14 cellular contexts compared by ENCODE assay signal in genomic region chr12:47272412-47273190, GRCh38.
A peak's percentile ranks its signal among the peaks of the same experiment; 100 is the strongest.
DNase-seq lines count a peak whose midpoint lies in the region; ATAC-seq, FAIRE-seq and TF ChIP-seq lines count a peak whose summit lies in the region.
"Had no signal": no experiment of that assay in that cellular context is flagged by ENCODE, and none has a peak within 500 bp of the region (broad histone marks: within the 10 kb centered on the region; RNA-seq: fewer than 3 reads in every experiment).

No MANE protein-coding gene starts in this region.

- POLR2A ChIA-PET in HepG2 (lab: Yijun Ruan, JAX) = no interaction called here

- BruUV-seq in HepG2 (replicated peaks; lab: Mats Ljungman, UMichigan) = no TSS peak

- H3K9me1 ChIP-seq in keratinocyte (ENCODE audit: control insufficient read depth, extremely low read depth, insufficient read depth, low read length) = no peaks in the 10 kb centered on the region

- peaks cover 3% of the 10 kb centered on the region for H3K79me2 ChIP-seq in keratinocyte (ENCODE audit: control insufficient read depth, insufficient read depth, low read length)
- no peaks in the 10 kb centered on the region for H3K79me2 ChIP-seq in HepG2 (ENCODE audit: insufficient read depth, low read length)

- H3K4me1 Mint-ChIP-seq in HFFc6 (ENCODE audit: low read depth) = peaks cover 93% of the 10 kb centered on the region
- peaks cover 79% of the 10 kb centered on the region for H3K4me1 Mint-ChIP-seq in activated T-helper 2 cell treated with anti-CD3 and anti-CD28 coated beads, Interferon-gamma antibody, Interleukin-2, Interleukin-4, amounts not matched to agents 10 μg/mL and 5 μg/mL and 100 μg/mL, durations not matched to agents 14 hours and 24 hours and 36 hours (ENCODE audit: low read depth)

- H3K4me3 Mint-ChIP-seq in HFFc6 = peak overlapping the region; percentile 48
- H3K4me3 Mint-ChIP-seq in activated T-helper 2 cell treated with anti-CD3 and anti-CD28 coated beads, Interferon-gamma antibody, Interleukin-2, Interleukin-4, amounts not matched to agents 10 μg/mL and 5 μg/mL and 100 μg/mL, durations not matched to agents 14 hours and 24 hours and 36 hours (ENCODE audit: low read depth) = no peak overlapping the region

- H3K9ac ChIP-seq in keratinocyte (ENCODE audit: control insufficient read depth, extremely low read depth, insufficient read depth, low read length) (peak overlapping the region; percentile 74), HepG2 (ENCODE audit: insufficient read depth, low read depth, low read length) (no peak overlapping the region)

- H3K4me1 ChIP-seq in keratinocyte (ENCODE audit: control insufficient read depth, extremely low read depth, insufficient read depth, low read length) (peaks cover 72% of the 10 kb centered on the region), HepG2 (ENCODE audit: insufficient read depth, low read length) (peaks cover 12% of the 10 kb centered on the region)

- intact Hi-C loops in activated T-helper 2 cell treated with anti-CD3 and anti-CD28 coated beads, Interferon-gamma antibody, Interleukin-2, Interleukin-4, amounts not matched to agents 10 μg/mL and 5 μg/mL and 100 μg/mL, durations not matched to agents 14 hours and 24 hours and 36 hours (cut with micrococcal nuclease) = loop anchor here (10.0 kb wide), 1 partner anchor 612 kb away; no protein-coding TSS in a partner anchor
- intact Hi-C loops in HepG2 (cut with micrococcal nuclease; ENCODE audit: unreplicated experiment) = no loop called here

- no peak for TF ChIP-seq POLR2A in HepG2 (IDR thresholded peaks at IDR 0.05; ENCODE audit: insufficient read depth in 1 of 2, low read depth in 2 of 2, low read length in 2 of 2)

- no peak overlapping the region for H2AFZ ChIP-seq in keratinocyte (ENCODE audit: control insufficient read depth, low read length)
- H2AFZ ChIP-seq in HepG2 (ENCODE audit: low read length) = no peak overlapping the region

- 2% methylated on average over 3 of the region's 3 CpGs for WGBS in HepG2 (ENCODE audit: low lambda C conversion rate)

- H3K36me3 ChIP-seq in keratinocyte (ENCODE audit: control insufficient read depth in 2 of 2, extremely low read depth in 1 of 2, insufficient read depth in 2 of 2, low read length in 2 of 2) = peaks cover 0 to 3% of the 10 kb centered on the region in 2 experiments
- no peaks in the 10 kb centered on the region for H3K36me3 ChIP-seq in HepG2 (replicated peaks in 1 of 2; ENCODE audit: control insufficient read depth in 1 of 2, insufficient read depth in 2 of 2, low read length in 2 of 2)
- H3K36me3 ChIP-seq: cardiac muscle cell, neutrophil had no signal

- DNase-seq in ACHN (peak; percentile 49), HFFc6 (no peak), keratinocyte (ENCODE audit: low read depth, low spot score) (no peak), HepG2 (ENCODE audit: low spot score) (no peak), GOT3 (lab: John Stamatoyannopoulos, UW) (no peak), HuH-7 (ENCODE audit: low spot score) (no peak), epidermal melanocyte (ENCODE audit: insufficient read length, low spot score) (no peak)
- DNase-seq in activated T-helper 2 cell treated with anti-CD3 and anti-CD28 coated beads, Interferon-gamma antibody, Interleukin-2, Interleukin-4, amounts not matched to agents 10 μg/mL and 5 μg/mL and 100 μg/mL, durations not matched to agents 14 hours and 24 hours and 36 hours (ENCODE audit: low spot score) = no peak
- DNase-seq: stimulated activated CD4-positive, alpha-beta T cell treated with anti-CD3 and anti-CD28 coated beads, Interleukin-15, amount 100 ng/mL, for 24 hours; T-helper 1 cell had no signal

- TF ChIP-seq CTCF in HFFc6 (IDR thresholded peaks at IDR 0.05) (no peak), keratinocyte (optimal IDR thresholded peaks at IDR 0.05 in 1 of 3, IDR thresholded peaks at IDR 0.05 in 1 of 3, conservative IDR thresholded peaks at IDR 0.05 in 1 of 3; ENCODE audit: extremely low read depth in 1 of 3, insufficient read depth in 2 of 3, low read length in 3 of 3) (no peak), HepG2 (CRISPR knock-in tag; IDR thresholded peaks at IDR 0.05) (no peak)

- H3K27me3 Mint-ChIP-seq in HFFc6 (ENCODE audit: insufficient read depth) = peaks cover 2% of the 10 kb centered on the region; the same call in 1 of the 2 replicates
- H3K27me3 Mint-ChIP-seq in activated T-helper 2 cell treated with anti-CD3 and anti-CD28 coated beads, Interferon-gamma antibody, Interleukin-2, Interleukin-4, amounts not matched to agents 10 μg/mL and 5 μg/mL and 100 μg/mL, durations not matched to agents 14 hours and 24 hours and 36 hours (ENCODE audit: low read depth) = no peaks in the 10 kb centered on the region

- peak overlapping the region; percentile 99 for H3K27ac ChIP-seq in keratinocyte (ENCODE audit: control insufficient read depth, insufficient read depth, low read length)
- no peak overlapping the region for H3K27ac ChIP-seq in HepG2 (ENCODE audit: extremely low read length, insufficient read depth, low read length)
- H3K27ac ChIP-seq: C4-2B, cardiac muscle cell, neutrophil had no signal

- ATAC-seq in HepG2 = no peak

- dilution Hi-C loops in keratinocyte (cut with MboI; ENCODE audit: extremely low pct_ligation_motif_present, low sequenced_read_pairs) = no loop called here

- CTCF ChIA-PET in HepG2 (lab: Yijun Ruan, JAX; ENCODE audit: low intra/inter-chr PET ratio, low total read pairs) = no interaction called here

- in situ Hi-C loops in ACHN (cut with HindIII; ENCODE audit: low pct_ligation_motif_present, low pct_unique_long_range_greater_than_20kb, low sequenced_read_pairs) = no loop called here
- in situ Hi-C loops in HepG2 (cut with HindIII; ENCODE audit: extremely low pct_ligation_motif_present, low pct_unique_long_range_greater_than_20kb) = no loop called here

- H3K27me3 ChIP-seq in keratinocyte (ENCODE audit: control insufficient read depth, extremely low read depth, insufficient read depth, low read length) = no peaks in the 10 kb centered on the region
- H3K27me3 ChIP-seq in HepG2 (ENCODE audit: control insufficient read depth in 1 of 2, insufficient read depth in 2 of 2, low read length in 2 of 2) = no peaks in the 10 kb centered on the region
- H3K27me3 ChIP-seq: cardiac muscle cell, neutrophil had no signal

- H3K9me3 ChIP-seq in keratinocyte (ENCODE audit: control insufficient read depth, low read depth, low read length) (no peaks in the 10 kb centered on the region), HepG2 (ENCODE audit: low read length) (no peaks in the 10 kb centered on the region)
- H3K9me3 ChIP-seq: neutrophil had no signal

- H3K27ac Mint-ChIP-seq in HFFc6 = peak overlapping the region; percentile 82
- peak overlapping the region; percentile 8 for H3K27ac Mint-ChIP-seq in activated T-helper 2 cell treated with anti-CD3 and anti-CD28 coated beads, Interferon-gamma antibody, Interleukin-2, Interleukin-4, amounts not matched to agents 10 μg/mL and 5 μg/mL and 100 μg/mL, durations not matched to agents 14 hours and 24 hours and 36 hours

- peaks cover 11% of the 10 kb centered on the region for H3K36me3 Mint-ChIP-seq in HFFc6 (ENCODE audit: low read depth)
- H3K36me3 Mint-ChIP-seq in activated T-helper 2 cell treated with anti-CD3 and anti-CD28 coated beads, Interferon-gamma antibody, Interleukin-2, Interleukin-4, amounts not matched to agents 10 μg/mL and 5 μg/mL and 100 μg/mL, durations not matched to agents 14 hours and 24 hours and 36 hours (ENCODE audit: low read depth) = no peaks in the 10 kb centered on the region

- H4K20me1 ChIP-seq in keratinocyte (ENCODE audit: control insufficient read depth, extremely low read depth, insufficient read depth, low read length) = no peaks in the 10 kb centered on the region
- no peaks in the 10 kb centered on the region for H4K20me1 ChIP-seq in HepG2 (ENCODE audit: insufficient read depth, low read length)

- peaks cover 4% of the 10 kb centered on the region; the same call in 1 of the 2 replicates for H3K9me3 Mint-ChIP-seq in HFFc6
- peaks cover 4% of the 10 kb centered on the region for H3K9me3 Mint-ChIP-seq in activated T-helper 2 cell treated with anti-CD3 and anti-CD28 coated beads, Interferon-gamma antibody, Interleukin-2, Interleukin-4, amounts not matched to agents 10 μg/mL and 5 μg/mL and 100 μg/mL, durations not matched to agents 14 hours and 24 hours and 36 hours

- no peak for TF ChIP-seq EP300 in HepG2 (IDR thresholded peaks at IDR 0.05; ENCODE audit: low read depth in 2 of 2, low read length in 2 of 2)
- no peak for TF ChIP-seq EP300 in HepG2 (CRISPR knock-in tag; IDR thresholded peaks at IDR 0.05; ENCODE audit: borderline replicate concordance)

- no peak overlapping the region for H3K4me2 ChIP-seq in keratinocyte (ENCODE audit: control insufficient read depth, extremely low read depth, insufficient read depth, low read depth, low read length)
- no peak overlapping the region for H3K4me2 ChIP-seq in HepG2 (ENCODE audit: low read depth, low read length)

- FAIRE-seq in keratinocyte (lab: Jason Lieb, UNC) (no peak), HepG2 (lab: Jason Lieb, UNC) (no peak)
- FAIRE-seq: islet of Langerhans had no signal

- H3K4me3 ChIP-seq in keratinocyte (ENCODE audit: control insufficient read depth in 2 of 3, extremely low read depth in 1 of 3, insufficient read depth in 2 of 3, low read depth in 1 of 3, low read length in 3 of 3) (peak overlapping the region in 1 of 3 experiments; percentile 11), HepG2 (replicated peaks in 1 of 3; ENCODE audit: insufficient read depth in 1 of 3, low read depth in 2 of 3, low read length in 3 of 3) (no peak overlapping the region)
- H3K4me3 ChIP-seq: cardiac muscle cell had no signal

- TF ChIP-seq RAD21 in HepG2 (CRISPR knock-in tag; IDR thresholded peaks at IDR 0.05) = no peak

TF ChIP-seq in HepG2, 621 proteins besides CTCF, POLR2A, EP300 and RAD21 (continues in another document):
- no peak for TF ChIP-seq DZIP1 (CRISPR knock-in tag; IDR thresholded peaks at IDR 0.05)
